Comparison of ENCODE assay signal across 11 cellular contexts in genomic region chr2:176189666-176190641, GRCh38. TPM values are rescaled to one million over a fixed set of nuclear protein-coding genes. Genes with fewer than 3 reads are reported as not detected.
DNase-seq lines count a peak whose midpoint lies in the region; ATAC-seq, FAIRE-seq and TF ChIP-seq lines count a peak whose summit lies in the region.
"Had no signal": no experiment of that assay in that cellular context is flagged by ENCODE, and none has a peak within 500 bp of the region (broad histone marks: within the 10 kb centered on the region; RNA-seq: fewer than 3 reads in every experiment).

No MANE protein-coding gene starts in this region.

- FAIRE-seq in endothelial cell of umbilical vein (lab: Jason Lieb, UNC) = peak; percentile 40

- POLR2A ChIA-PET in CD8-positive, alpha-beta T cell (lab: Charles Lee) = no interaction called here
- POLR2A ChIA-PET in endothelial cell of umbilical vein (lab: Charles Lee) = no interaction called here

- H3K9me1 ChIP-seq in endothelial cell of umbilical vein (replicated peaks; ENCODE audit: control insufficient read depth, extremely low read depth, insufficient read depth, low read length) = no peaks in the 10 kb centered on the region

- no peak overlapping the region for H3K27ac Mint-ChIP-seq in CD8-positive, alpha-beta T cell
- no peak overlapping the region for H3K27ac Mint-ChIP-seq in neural progenitor cell

- intact Hi-C loops in CD8-positive, alpha-beta T cell (cut with DNase I, micrococcal nuclease) = no loop called here
- intact Hi-C loops in endothelial cell of umbilical vein (cut with micrococcal nuclease) = loop anchor here (2.0 to 5.0 kb wide), 5 partner anchors 45 to 462 kb away; no protein-coding TSS in a partner anchor

- H3K79me2 ChIP-seq in endothelial cell of umbilical vein (ENCODE audit: control insufficient read depth, insufficient read depth, low read length) (peaks cover 4% of the 10 kb centered on the region), neural progenitor cell (ENCODE audit: low read depth) (no peaks in the 10 kb centered on the region)

- H3K27ac ChIP-seq in CD8-positive, alpha-beta T cell (ENCODE audit: low read depth, low read length) = no peak overlapping the region
- H3K27ac ChIP-seq in endothelial cell of umbilical vein (ENCODE audit: insufficient read depth, low read depth, low read length) (no peak overlapping the region), neural progenitor cell (no peak overlapping the region)
- H3K27ac ChIP-seq: HL-60 had no signal

- H3F3A ChIP-seq in neural progenitor cell (ENCODE audit: low read depth) = no peaks in the 10 kb centered on the region

- H3K9ac ChIP-seq in endothelial cell of umbilical vein (replicated peaks; ENCODE audit: extremely low read depth, insufficient read depth, low read length) = peak overlapping the region; percentile 42
- H3K9ac ChIP-seq in neural progenitor cell = no peak overlapping the region

- H3K27me3 Mint-ChIP-seq in CD8-positive, alpha-beta T cell (ENCODE audit: low read depth) = peaks cover 66% of the 10 kb centered on the region
- H3K27me3 Mint-ChIP-seq in neural progenitor cell (ENCODE audit: insufficient read depth, low read depth) = peaks cover 72% of the 10 kb centered on the region

- no peak for ATAC-seq in CD8-positive, alpha-beta T cell
- ATAC-seq in HG02870 (IDR thresholded peaks at IDR 0.05; ENCODE audit: unreplicated experiment) = no peak

- H3K9me3 Mint-ChIP-seq in CD8-positive, alpha-beta T cell = no peaks in the 10 kb centered on the region
- H3K9me3 Mint-ChIP-seq in neural progenitor cell = peaks cover 7% of the 10 kb centered on the region

- H3K4me1 ChIP-seq in CD8-positive, alpha-beta T cell (ENCODE audit: insufficient read depth, low read length) = peaks cover 16% of the 10 kb centered on the region
- peaks cover 33% of the 10 kb centered on the region for H3K4me1 ChIP-seq in endothelial cell of umbilical vein (ENCODE audit: control insufficient read depth, extremely low read depth, insufficient read depth, low read length)
- no peaks in the 10 kb centered on the region for H3K4me1 ChIP-seq in neural progenitor cell

- H3K4me3 Mint-ChIP-seq in CD8-positive, alpha-beta T cell = peak overlapping the region; percentile 67
- peak overlapping the region; percentile 59 for H3K4me3 Mint-ChIP-seq in neural progenitor cell

- H3K4me2 ChIP-seq in endothelial cell of umbilical vein (ENCODE audit: insufficient read depth, low read length) (peak overlapping the region; percentile 98), neural progenitor cell (no peak overlapping the region)

- H3K4me3 ChIP-seq in CD8-positive, alpha-beta T cell (ENCODE audit: low read depth, low read length) = peak overlapping the region; percentile 16
- H3K4me3 ChIP-seq in endothelial cell of umbilical vein (replicated peaks in 1 of 3; ENCODE audit: insufficient read depth in 1 of 3, low read depth in 1 of 3, low read length in 3 of 3) = peak overlapping the region in 2 of 3 experiments; percentile 86 to 96
- no peak overlapping the region for H3K4me3 ChIP-seq in neural progenitor cell

- H3K4me1 Mint-ChIP-seq in CD8-positive, alpha-beta T cell (ENCODE audit: low read depth) = peaks cover 23% of the 10 kb centered on the region
- H3K4me1 Mint-ChIP-seq in neural progenitor cell = peaks cover 6% of the 10 kb centered on the region

- H3K9me3 ChIP-seq in CD8-positive, alpha-beta T cell (ENCODE audit: low read length) = no peaks in the 10 kb centered on the region
- H3K9me3 ChIP-seq in endothelial cell of umbilical vein (replicated peaks; ENCODE audit: control insufficient read depth, insufficient read depth, low read length) = no peaks in the 10 kb centered on the region
- no peaks in the 10 kb centered on the region for H3K9me3 ChIP-seq in neural progenitor cell (ENCODE audit: low read depth)

- H2AFZ ChIP-seq in endothelial cell of umbilical vein (ENCODE audit: low read depth, low read length) (peak overlapping the region; percentile 95), neural progenitor cell (replicated peaks) (no peak overlapping the region)

- no peaks in the 10 kb centered on the region for H3K36me3 Mint-ChIP-seq in CD8-positive, alpha-beta T cell
- H3K36me3 Mint-ChIP-seq in neural progenitor cell = no peaks in the 10 kb centered on the region

- no peaks in the 10 kb centered on the region for H3K36me3 ChIP-seq in CD8-positive, alpha-beta T cell (ENCODE audit: insufficient read depth, low read length)
- H3K36me3 ChIP-seq in endothelial cell of umbilical vein (ENCODE audit: control insufficient read depth in 2 of 2, extremely low read depth in 1 of 2, insufficient read depth in 2 of 2, low read length in 2 of 2) (no peaks in the 10 kb centered on the region), neural progenitor cell (no peaks in the 10 kb centered on the region)

- TF ChIP-seq POLR2A in endothelial cell of umbilical vein (IDR thresholded peaks at IDR 0.05; ENCODE audit: low read depth, low read length) = no peak

- H4K20me1 ChIP-seq in endothelial cell of umbilical vein (replicated peaks; ENCODE audit: control insufficient read depth, extremely low read depth, insufficient read depth, low read length) (no peaks in the 10 kb centered on the region), neural progenitor cell (ENCODE audit: low read depth) (peaks cover 47% of the 10 kb centered on the region)

- dilution Hi-C loops in endothelial cell of umbilical vein (cut with MboI; ENCODE audit: extremely low pct_ligation_motif_present, low sequenced_read_pairs) = no loop called here

- no peak for DNase-seq in CD8-positive, alpha-beta T cell
- DNase-seq in NCI-H526 (lab: John Stamatoyannopoulos, UW) (peak; percentile 46 to 59), endothelial cell of umbilical vein (ENCODE audit: low read depth, low spot score) (peak; percentile 31), neural progenitor cell (ENCODE audit: low spot score) (peak; percentile 38), UCSD-AML1 (lab: John Stamatoyannopoulos, UW; ENCODE audit: unreplicated experiment) (no peak), NCI-H1105 (lab: John Stamatoyannopoulos, UW) (no peak)
- no peak for DNase-seq in stimulated activated CD8-positive, alpha-beta memory T cell treated with anti-CD3 and anti-CD28 coated beads, Interleukin-4, amount 100 ng/mL, for 48 hours
- DNase-seq: stimulated activated naive CD4-positive, alpha-beta T cell treated with Interleukin-2 at 50 U/mL for 16 hours had no signal

- BruUV-seq in endothelial cell of umbilical vein (replicated peaks; lab: Mats Ljungman, UMichigan) = TSS peak; percentile 48

- TF ChIP-seq CTCF in CD8-positive, alpha-beta T cell (IDR thresholded peaks at IDR 0.05) = no peak
- TF ChIP-seq CTCF in endothelial cell of umbilical vein (IDR thresholded peaks at IDR 0.05; ENCODE audit: extremely low read depth in 1 of 2, insufficient read depth in 1 of 2, low read depth in 1 of 2, low read length in 2 of 2) (no peak), neural progenitor cell (IDR thresholded peaks at IDR 0.05) (no peak)

- CTCF ChIA-PET in CD8-positive, alpha-beta T cell (lab: Charles Lee) = no interaction called here
- CTCF ChIA-PET in endothelial cell of umbilical vein (lab: Charles Lee) = interaction anchor here (1.1 to 6.6 kb wide), 7 partner anchors 9 to 464 kb away, joined by 3 to 59 read pairs (median 3); no protein-coding TSS in a partner anchor

- H3K27me3 ChIP-seq in CD8-positive, alpha-beta T cell (ENCODE audit: insufficient read depth, low read length) = peaks cover 32% of the 10 kb centered on the region
- no peaks in the 10 kb centered on the region for H3K27me3 ChIP-seq in endothelial cell of umbilical vein (ENCODE audit: control insufficient read depth in 2 of 2, insufficient read depth in 2 of 2, low read length in 2 of 2)
- peaks cover 100% of the 10 kb centered on the region for H3K27me3 ChIP-seq in neural progenitor cell

TF ChIP-seq in endothelial cell of umbilical vein, 7 proteins besides CTCF, POLR2A, EP300 and RAD21 (continues in another document):
- no peak for TF ChIP-seq GATA2 (IDR thresholded peaks at IDR 0.05; ENCODE audit: insufficient read depth, insufficient read length, low read depth, low read length)

RNA-seq across cellular contexts. Expression of gene HOXD1, which starts 1.5 kb away (rescaled TPM):
- not detected for total RNA-seq in CD8-positive, alpha-beta T cell
- 10.4 and 14.1 TPM in 2 replicates for total RNA-seq in endothelial cell of umbilical vein
- 6.6 and 8.7 TPM in 2 replicates for polyA plus RNA-seq in endothelial cell of umbilical vein
- 5.8 and 6.1 TPM in 2 replicates for polyA plus RNA-seq in endothelial cell of umbilical vein (2011; cell fraction: cytosol; rRNA removed)
- polyA plus RNA-seq in endothelial cell of umbilical vein (2011; cell fraction: nucleus; rRNA removed) = 12.7 and 15.6 TPM in 2 replicates
- 12.0 and 23.9 TPM in 2 replicates for polyA plus RNA-seq in endothelial cell of umbilical vein (2012)
- 2.2 and 3.5 TPM in 2 replicates for polyA minus RNA-seq in endothelial cell of umbilical vein
- polyA minus RNA-seq in endothelial cell of umbilical vein (2011; cell fraction: cytosol; rRNA and poly(A)+ RNA removed) = not detected
- polyA minus RNA-seq in endothelial cell of umbilical vein (2011; cell fraction: nucleus; rRNA and poly(A)+ RNA removed) = 3.4 and 3.5 TPM in 2 replicates
- not detected in 2 replicates for total RNA-seq in neural progenitor cell (ENCODE audit: low replicate concordance)

RNA-seq across cellular contexts. Expression of gene HOXD3, which starts 32.8 kb away (rescaled TPM):
- not detected for total RNA-seq in CD8-positive, alpha-beta T cell
- total RNA-seq in endothelial cell of umbilical vein (15.3 and 20.9 TPM in 2 replicates), neural progenitor cell (ENCODE audit: low replicate concordance) (not detected in 2 replicates)
- 2.9 and 3.3 TPM in 2 replicates for polyA plus RNA-seq in endothelial cell of umbilical vein
- polyA plus RNA-seq in endothelial cell of umbilical vein (2011; cell fraction: cytosol; rRNA removed) = 1.6 and 2.2 TPM in 2 replicates
- 11.1 and 12.3 TPM in 2 replicates for polyA plus RNA-seq in endothelial cell of umbilical vein (2011; cell fraction: nucleus; rRNA removed)
- polyA plus RNA-seq in endothelial cell of umbilical vein (2012) = 4.4 and 6.2 TPM in 2 replicates
- 4.1 and 7.1 TPM in 2 replicates for polyA minus RNA-seq in endothelial cell of umbilical vein
- polyA minus RNA-seq in endothelial cell of umbilical vein (2011; cell fraction: cytosol; rRNA and poly(A)+ RNA removed) = not detected
- 17.5 and 23.8 TPM in 2 replicates for polyA minus RNA-seq in endothelial cell of umbilical vein (2011; cell fraction: nucleus; rRNA and poly(A)+ RNA removed)
- total RNA-seq: pulmonary artery endothelial cell had no signal

RNA-seq across cellular contexts. Expression of gene HOXD4, which starts 38.6 kb away (rescaled TPM):
- total RNA-seq in CD8-positive, alpha-beta T cell = not detected
- 11.5 and 13.7 TPM in 2 replicates for total RNA-seq in endothelial cell of umbilical vein
- 7.6 TPM in 2 replicates for polyA plus RNA-seq in endothelial cell of umbilical vein
- 1.2 and 2.2 TPM in 2 replicates for polyA plus RNA-seq in endothelial cell of umbilical vein (2011; cell fraction: cytosol; rRNA removed)
- polyA plus RNA-seq in endothelial cell of umbilical vein (2011; cell fraction: nucleus; rRNA removed) = 58.7 and 63.3 TPM in 2 replicates
- 4.0 and 6.6 TPM in 2 replicates for polyA plus RNA-seq in endothelial cell of umbilical vein (2012)
- polyA minus RNA-seq in endothelial cell of umbilical vein = 2.7 and 2.9 TPM in 2 replicates
- polyA minus RNA-seq in endothelial cell of umbilical vein (2011; cell fraction: cytosol; rRNA and poly(A)+ RNA removed) = not detected
- 10.7 and 10.8 TPM in 2 replicates for polyA minus RNA-seq in endothelial cell of umbilical vein (2011; cell fraction: nucleus; rRNA and poly(A)+ RNA removed)
- total RNA-seq in neural progenitor cell (ENCODE audit: low replicate concordance) = not detected in 2 replicates
- total RNA-seq: pulmonary artery endothelial cell had no signal

Comparison
In these comparisons a context has a peak if more than half of its experiments do, and no peak if none do; other contexts are left out.
1. DNase-seq: peak in NCI-H526 (2 of 2), endothelial cell of umbilical vein (single experiment) and neural progenitor cell (single experiment); none in CD8-positive, alpha-beta T cell (0 of 7), stimulated activated CD8-positive, alpha-beta memory T cell treated with anti-CD3 and anti-CD28 coated beads, Interleukin-4, amount 100 ng/mL, for 48 hours (single experiment), UCSD-AML1 (single experiment) and NCI-H1105 (single experiment).
2. RNA of gene HOXD1, which starts 1.5 kb away (total RNA-seq): 10.4 to 14.1 TPM in endothelial cell of umbilical vein; not detected in CD8-positive, alpha-beta T cell and not detected in neural progenitor cell; every median in the first group is over 10 times any median in the second.
3. RNA of gene HOXD3, which starts 32.8 kb away (total RNA-seq): 15.3 to 20.9 TPM in endothelial cell of umbilical vein; not detected in CD8-positive, alpha-beta T cell and not detected in neural progenitor cell; every median in the first group is over 10 times any median in the second.
4. RNA of gene HOXD4, which starts 38.6 kb away (total RNA-seq): 11.5 to 13.7 TPM in endothelial cell of umbilical vein; not detected in CD8-positive, alpha-beta T cell and not detected in neural progenitor cell; every median in the first group is over 10 times any median in the second.